Comparison of ENCODE assay signal across 11 cellular contexts in the genomic region with DNA sequence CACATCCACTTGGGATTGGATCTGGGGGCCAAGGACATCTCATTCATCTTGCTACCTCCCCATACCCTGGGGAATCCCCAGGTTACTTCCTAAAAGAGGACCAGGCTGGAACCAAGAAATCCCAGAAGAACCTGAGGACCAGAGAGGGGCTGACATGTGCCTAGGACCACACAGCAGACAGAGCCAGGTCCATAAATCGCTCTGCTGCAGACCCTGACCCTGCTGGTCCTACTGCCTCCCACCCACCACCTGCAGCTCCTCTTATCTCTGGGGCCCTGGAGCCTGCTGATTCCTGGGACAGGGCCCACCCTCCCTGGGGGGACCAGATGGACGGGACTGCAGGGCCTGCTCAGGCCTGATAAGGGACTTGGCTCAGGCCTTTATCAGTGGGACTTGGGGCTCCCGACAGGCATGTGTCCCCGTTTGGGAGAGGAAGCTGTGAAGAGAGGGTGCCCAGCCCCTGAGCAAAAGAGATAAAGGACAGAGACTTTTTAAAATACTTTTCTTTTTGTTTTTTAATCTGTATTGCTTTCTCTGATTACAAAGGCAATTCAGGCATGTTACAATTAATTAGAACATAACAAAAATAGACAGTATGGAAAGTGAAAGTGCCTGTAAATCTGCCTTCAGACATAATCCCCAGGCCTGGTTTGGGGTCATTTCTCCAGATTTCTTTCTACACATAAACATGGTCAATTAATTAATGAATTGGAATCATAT.
DNase-seq lines count a peak whose midpoint lies in the region; ATAC-seq and TF ChIP-seq lines count a peak whose summit lies in the region.
"Had no signal": no experiment of that assay in that cellular context is flagged by ENCODE, and none has a peak within 500 bp of the region (broad histone marks: within the 10 kb centered on the region; RNA-seq: fewer than 3 reads in every experiment).

No MANE protein-coding gene starts in this region.

- intact Hi-C loops in left ventricle myocardium inferior (cut with micrococcal nuclease) = loop anchor here (5.0 to 10.0 kb wide), 2 partner anchors 71 to 158 kb away; no protein-coding TSS in a partner anchor

- ATAC-seq in GM18498 (IDR thresholded peaks at IDR 0.05; ENCODE audit: unreplicated experiment) (no peak), HG02981 (IDR thresholded peaks at IDR 0.05; ENCODE audit: unreplicated experiment) (no peak)

- H3K4me3 ChIP-seq in GM12864 (ENCODE audit: low read depth, low read length) (peak overlapping the region; percentile 23; the same call in 1 of the 2 replicates), left ventricle myocardium inferior (peak overlapping the region; percentile 43), rectal smooth muscle tissue (ENCODE audit: low read length) (peak overlapping the region; percentile 21)

- H3K4me1 ChIP-seq in left ventricle myocardium inferior = peaks cover 18% of the 10 kb centered on the region
- no peaks in the 10 kb centered on the region for H3K4me1 ChIP-seq in rectal smooth muscle tissue (ENCODE audit: control insufficient read depth, insufficient read depth, low read length)

- H3K27me3 ChIP-seq in left ventricle myocardium inferior (ENCODE audit: low read depth) = no peaks in the 10 kb centered on the region
- no peaks in the 10 kb centered on the region for H3K27me3 ChIP-seq in rectal smooth muscle tissue (ENCODE audit: control insufficient read depth, insufficient read depth, low read length)

- no peak for DNase-seq in GM12864 (ENCODE audit: low read depth)
- peak; percentile 50 for DNase-seq in UCSD-AML1 (lab: John Stamatoyannopoulos, UW; ENCODE audit: unreplicated experiment)
- DNase-seq in left ventricle myocardium inferior = no peak
- DNase-seq in HuH-7.5 (ENCODE audit: low spot score) = no peak
- DNase-seq in ecto neural progenitor cell (ENCODE audit: low spot score) = no peak
- DNase-seq: activated CD4-positive, CD25-positive, alpha-beta regulatory T cell treated with anti-CD3 and anti-CD28 coated beads, Interleukin-2, amount 50 U/mL, for 72 hours; central memory CD4-positive, alpha-beta T cell; NCI-H2171 treated with DMSO at 0.1 percent for 48 hours had no signal

- H3K9ac ChIP-seq in rectal smooth muscle tissue (ENCODE audit: low read length) = no peak overlapping the region

- no peaks in the 10 kb centered on the region for H3K36me3 ChIP-seq in left ventricle myocardium inferior
- H3K36me3 ChIP-seq in rectal smooth muscle tissue (ENCODE audit: control insufficient read depth, insufficient read depth, low read length) = no peaks in the 10 kb centered on the region

- H3K27ac ChIP-seq in left ventricle myocardium inferior (replicated peaks) (peak overlapping the region; percentile 59), rectal smooth muscle tissue (ENCODE audit: low read depth, low read length) (no peak overlapping the region)

- TF ChIP-seq CTCF in GM12864 (IDR thresholded peaks at IDR 0.05; ENCODE audit: low read depth, low read length, missing control alignments) = no peak
- no peak for TF ChIP-seq CTCF in left ventricle myocardium inferior (IDR thresholded peaks at IDR 0.05; ENCODE audit: borderline replicate concordance)

- H3K9me3 ChIP-seq in left ventricle myocardium inferior (replicated peaks) = no peaks in the 10 kb centered on the region
